22 cellular contexts compared by ENCODE assay signal in the genomic region with DNA sequence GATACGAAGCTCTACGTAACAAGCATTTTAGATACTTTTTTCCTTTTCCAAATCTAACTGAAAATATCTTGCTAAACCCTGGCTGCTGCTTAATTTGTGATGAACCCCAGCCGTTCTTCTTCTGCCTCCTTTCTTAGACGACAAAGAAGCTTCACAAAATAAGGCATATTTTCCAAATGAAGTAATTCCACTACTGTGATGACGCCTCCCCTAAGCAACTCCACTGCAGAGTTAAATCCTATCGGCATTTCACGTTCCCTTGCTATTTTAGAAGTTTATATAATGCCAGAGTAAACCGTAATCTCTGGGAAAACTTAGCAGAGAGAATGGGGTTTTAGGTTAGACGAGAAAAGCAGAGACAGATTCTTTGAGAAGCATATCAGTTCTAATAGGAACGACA.
DNase-seq lines count a peak whose midpoint lies in the region; TF ChIP-seq lines count a peak whose summit lies in the region.
"Had no signal": no experiment of that assay in that cellular context is flagged by ENCODE, and none has a peak within 500 bp of the region (broad histone marks: within the 10 kb centered on the region; RNA-seq: fewer than 3 reads in every experiment).

No MANE protein-coding gene starts in this region.

- H3K4ac ChIP-seq in mesendoderm (ENCODE audit: low read depth, low read length), result no peak overlapping the region

- no peak overlapping the region for H2BK5ac ChIP-seq in mesendoderm (ENCODE audit: low read length)

- H3K9me3 ChIP-seq in transverse colon, result no peaks in the 10 kb centered on the region
- H3K9me3 ChIP-seq: sigmoid colon, tibial nerve had no signal

- TF ChIP-seq CTCF in HFFc6 (IDR thresholded peaks at IDR 0.05) (no peak), fibroblast of the aortic adventitia (IDR thresholded peaks at IDR 0.05; ENCODE audit: insufficient read depth, low read length) (no peak), transverse colon (IDR thresholded peaks at IDR 0.05) (no peak), GM20000 (IDR thresholded peaks at IDR 0.05; ENCODE audit: extremely low read depth, missing control alignments) (no peak)

- no peaks in the 10 kb centered on the region for H3K79me2 ChIP-seq in mesendoderm (ENCODE audit: control insufficient read depth, insufficient read depth, low read length)

- peak overlapping the region; percentile 52 for H3K4me3 Mint-ChIP-seq in HFFc6
- H3K4me3 Mint-ChIP-seq: activated naive CD4-positive, alpha-beta T cell treated with anti-CD3 and anti-CD28 coated beads for 36 hours; naive B cell had no signal

- H3K4me3 ChIP-seq in fibroblast of the aortic adventitia (ENCODE audit: low read depth, low read length), result no peak overlapping the region
- no peak overlapping the region for H3K4me3 ChIP-seq in mesendoderm (ENCODE audit: low read length)
- H3K4me3 ChIP-seq in transverse colon, result no peak overlapping the region

- no peaks in the 10 kb centered on the region; the same call in 1 of the 2 replicates for H3K9me3 Mint-ChIP-seq in HFFc6

- no peak for TF ChIP-seq POLR2A in transverse colon (IDR thresholded peaks at IDR 0.05)

- H3K27ac ChIP-seq in mesendoderm (ENCODE audit: low read depth, low read length), result no peak overlapping the region
- peak overlapping the region; percentile 3 to 60 (median 19) for H3K27ac ChIP-seq in transverse colon

- no peak overlapping the region for H3K9ac ChIP-seq in mesendoderm (ENCODE audit: low read length)

- no peaks in the 10 kb centered on the region for H3K36me3 ChIP-seq in mesendoderm (ENCODE audit: control insufficient read depth, insufficient read depth, low read length)
- H3K36me3 ChIP-seq in transverse colon, result no peaks in the 10 kb centered on the region
- H3K36me3 ChIP-seq: sigmoid colon, tibial nerve had no signal

- no peak overlapping the region for H3K56ac ChIP-seq in mesendoderm (ENCODE audit: low read length)

- H3K23ac ChIP-seq in mesendoderm (ENCODE audit: low read length), result no peak overlapping the region

- WGBS in mesendoderm (ENCODE audit: extremely low coverage, insufficient coverage, low lambda C conversion rate), result no CpG with 5 or more reads among the region's 10 CpGs
- WGBS in transverse colon (ENCODE audit: low coverage in 1 of 2), 2 donors, result 60 to 77% methylated on average over 8 to 10 of the region's 10 CpGs

- H2BK120ac ChIP-seq in mesendoderm (ENCODE audit: low read depth, low read length), result no peak overlapping the region

- H3K4me2 ChIP-seq in mesendoderm (ENCODE audit: low read length), result no peak overlapping the region

- H3K27ac Mint-ChIP-seq in HFFc6, result peak overlapping the region; percentile 66
- H3K27ac Mint-ChIP-seq: activated naive CD4-positive, alpha-beta T cell treated with anti-CD3 and anti-CD28 coated beads for 36 hours; naive B cell had no signal

- no peak overlapping the region for H4K5ac ChIP-seq in mesendoderm (ENCODE audit: low read length)

- no peak overlapping the region for H4K8ac ChIP-seq in mesendoderm (ENCODE audit: low read depth, low read length)

- H3K4me1 ChIP-seq in mesendoderm (ENCODE audit: control insufficient read depth, low read depth, low read length) (no peaks in the 10 kb centered on the region), transverse colon (no peaks in the 10 kb centered on the region)
- H3K4me1 ChIP-seq: sigmoid colon had no signal

- peak; percentile 40 for DNase-seq in HFFc6
- peak; percentile 46 for DNase-seq in fibroblast of the aortic adventitia (ENCODE audit: low read depth)
- DNase-seq in mesendoderm, result peak; percentile 49
- DNase-seq in transverse colon, result no peak
- DNase-seq in OCI-M1 (lab: John Stamatoyannopoulos, UW), result no peak
- no peak for DNase-seq in middle frontal gyrus (ENCODE audit: extremely low spot score, low spot score)
- DNase-seq in KBM-7, result no peak
- DNase-seq in GM20000 (ENCODE audit: low spot score), result no peak
- DNase-seq: activated naive CD4-positive, alpha-beta T cell treated with anti-CD3 and anti-CD28 coated beads for 36 hours; activated T-cell treated with anti-CD3 and anti-CD28 coated beads, Interleukin-2, amount 50 U/mL, for 48 hours; DND-41; effector CD4-positive, alpha-beta T cell; H7; head of caudate nucleus; naive B cell; NCI-H1105 treated with DMSO at 0.1 percent for 48 hours; NCI-H2107; RPMI8226; sigmoid colon; stimulated activated CD4-positive, alpha-beta T cell treated with anti-CD3 and anti-CD28 coated beads, Interleukin-1b, Interleukin-23, amount 100 ng/mL, for 48 hours; stimulated activated naive CD4-positive, alpha-beta T cell treated with Interleukin-2 at 50 U/mL for 16 hours had no signal

- in situ Hi-C loops in transverse colon (cut with MboI; ENCODE audit: low pct_ligation_motif_present in 1 of 4, low pct_unique_long_range_greater_than_20kb in 1 of 4, low sequenced_read_pairs in 3 of 4) (no loop called here), KBM-7 (cut with MboI; ENCODE audit: low pct_unique_long_range_greater_than_20kb, low sequenced_read_pairs) (no loop called here)

- no peak overlapping the region for H2AK5ac ChIP-seq in mesendoderm (ENCODE audit: low read length)

- peaks cover 16% of the 10 kb centered on the region for H3K4me1 Mint-ChIP-seq in HFFc6 (ENCODE audit: low read depth)
- H3K4me1 Mint-ChIP-seq: naive B cell had no signal

- H3K27me3 ChIP-seq in mesendoderm (ENCODE audit: insufficient read depth, low read length, poor library complexity) (no peaks in the 10 kb centered on the region), transverse colon (no peaks in the 10 kb centered on the region)
- H3K27me3 ChIP-seq: sigmoid colon, tibial nerve had no signal

- intact Hi-C loops in transverse colon (cut with DNase I; ENCODE audit: low total_unique reads), result no loop called here

- no peak for TF ChIP-seq EP300 in transverse colon (IDR thresholded peaks at IDR 0.05; ENCODE audit: low read depth)

- no peak overlapping the region for H3K18ac ChIP-seq in mesendoderm (ENCODE audit: low read length)

- no peak overlapping the region for H2BK15ac ChIP-seq in mesendoderm (replicated peaks; ENCODE audit: low read depth)

- no peaks in the 10 kb centered on the region for H3K36me3 Mint-ChIP-seq in HFFc6 (ENCODE audit: low read depth)
- H3K36me3 Mint-ChIP-seq: naive B cell had no signal

- peaks cover 4% of the 10 kb centered on the region; the same call in 1 of the 2 replicates for H3K27me3 Mint-ChIP-seq in HFFc6 (ENCODE audit: insufficient read depth)
- H3K27me3 Mint-ChIP-seq: naive B cell had no signal

- no peaks in the 10 kb centered on the region for H3K79me1 ChIP-seq in mesendoderm (ENCODE audit: low read length)

Comparison
In these comparisons a context has a peak if more than half of its experiments do, and no peak if none do; other contexts are left out.
1. DNase-seq: peak in HFFc6 (single experiment), fibroblast of the aortic adventitia (single experiment) and mesendoderm (single experiment); none in transverse colon (single experiment), OCI-M1 (single experiment), middle frontal gyrus (single experiment), KBM-7 (single experiment) and GM20000 (single experiment).